ENCODE assay signal across 1 cellular context in the genomic region with DNA sequence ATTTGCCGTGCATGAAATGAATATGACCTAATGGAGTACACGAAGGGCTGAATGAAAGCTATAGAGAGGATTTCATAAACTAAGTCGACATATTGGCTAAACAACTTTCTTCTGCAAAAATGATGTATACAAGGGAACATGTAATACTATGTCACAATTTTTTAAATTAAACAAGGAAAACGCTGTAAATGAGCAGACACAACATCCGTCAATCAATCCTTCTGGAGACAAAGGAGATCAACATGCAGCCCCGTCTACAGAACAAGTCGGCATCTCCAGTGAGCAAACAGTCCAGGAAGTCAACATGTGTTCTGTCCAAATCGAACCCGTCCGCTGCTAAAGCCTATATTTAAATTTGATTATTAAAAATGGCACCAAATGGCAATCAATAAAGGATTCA.
TF ChIP-seq lines count a peak whose summit lies in the region.

No MANE protein-coding gene starts in this region.

TF ChIP-seq in HepG2, 621 proteins besides CTCF, POLR2A, EP300 and RAD21 (continued from another document):
- TF ChIP-seq ARID4A (CRISPR knock-in tag; IDR thresholded peaks at IDR 0.05; ENCODE audit: borderline replicate concordance), result no peak
- TF ChIP-seq PCBP1 (IDR thresholded peaks at IDR 0.05; ENCODE audit: borderline replicate concordance, low read depth, low read length), result no peak
- no peak for TF ChIP-seq ZNF557 (CRISPR knock-in tag; IDR thresholded peaks at IDR 0.05)
- no peak for TF ChIP-seq SALL2 (CRISPR knock-in tag; IDR thresholded peaks at IDR 0.05)
- TF ChIP-seq, protein P1, sequence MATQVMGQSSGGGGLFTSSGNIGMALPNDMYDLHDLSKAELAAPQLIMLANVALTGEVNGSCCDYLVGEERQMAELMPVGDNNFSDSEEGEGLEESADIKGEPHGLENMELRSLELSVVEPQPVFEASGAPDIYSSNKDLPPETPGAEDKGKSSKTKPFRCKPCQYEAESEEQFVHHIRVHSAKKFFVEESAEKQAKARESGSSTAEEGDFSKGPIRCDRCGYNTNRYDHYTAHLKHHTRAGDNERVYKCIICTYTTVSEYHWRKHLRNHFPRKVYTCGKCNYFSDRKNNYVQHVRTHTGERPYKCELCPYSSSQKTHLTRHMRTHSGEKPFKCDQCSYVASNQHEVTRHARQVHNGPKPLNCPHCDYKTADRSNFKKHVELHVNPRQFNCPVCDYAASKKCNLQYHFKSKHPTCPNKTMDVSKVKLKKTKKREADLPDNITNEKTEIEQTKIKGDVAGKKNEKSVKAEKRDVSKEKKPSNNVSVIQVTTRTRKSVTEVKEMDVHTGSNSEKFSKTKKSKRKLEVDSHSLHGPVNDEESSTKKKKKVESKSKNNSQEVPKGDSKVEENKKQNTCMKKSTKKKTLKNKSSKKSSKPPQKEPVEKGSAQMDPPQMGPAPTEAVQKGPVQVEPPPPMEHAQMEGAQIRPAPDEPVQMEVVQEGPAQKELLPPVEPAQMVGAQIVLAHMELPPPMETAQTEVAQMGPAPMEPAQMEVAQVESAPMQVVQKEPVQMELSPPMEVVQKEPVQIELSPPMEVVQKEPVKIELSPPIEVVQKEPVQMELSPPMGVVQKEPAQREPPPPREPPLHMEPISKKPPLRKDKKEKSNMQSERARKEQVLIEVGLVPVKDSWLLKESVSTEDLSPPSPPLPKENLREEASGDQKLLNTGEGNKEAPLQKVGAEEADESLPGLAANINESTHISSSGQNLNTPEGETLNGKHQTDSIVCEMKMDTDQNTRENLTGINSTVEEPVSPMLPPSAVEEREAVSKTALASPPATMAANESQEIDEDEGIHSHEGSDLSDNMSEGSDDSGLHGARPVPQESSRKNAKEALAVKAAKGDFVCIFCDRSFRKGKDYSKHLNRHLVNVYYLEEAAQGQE (IDR thresholded peaks at IDR 0.05; ENCODE audit: borderline replicate concordance in 1 of 2, low read depth in 1 of 2, low read length in 2 of 2), result no peak
- no peak for TF ChIP-seq ZNF572 (CRISPR knock-in tag; IDR thresholded peaks at IDR 0.05)
- no peak for TF ChIP-seq ZKSCAN8 (CRISPR knock-in tag; IDR thresholded peaks at IDR 0.05; ENCODE audit: borderline replicate concordance)
- no peak for TF ChIP-seq ATF4 (CRISPR knock-in tag; IDR thresholded peaks at IDR 0.05)
- no peak for TF ChIP-seq ZNF777 (CRISPR knock-in tag; IDR thresholded peaks at IDR 0.05)
- TF ChIP-seq, protein P2, sequence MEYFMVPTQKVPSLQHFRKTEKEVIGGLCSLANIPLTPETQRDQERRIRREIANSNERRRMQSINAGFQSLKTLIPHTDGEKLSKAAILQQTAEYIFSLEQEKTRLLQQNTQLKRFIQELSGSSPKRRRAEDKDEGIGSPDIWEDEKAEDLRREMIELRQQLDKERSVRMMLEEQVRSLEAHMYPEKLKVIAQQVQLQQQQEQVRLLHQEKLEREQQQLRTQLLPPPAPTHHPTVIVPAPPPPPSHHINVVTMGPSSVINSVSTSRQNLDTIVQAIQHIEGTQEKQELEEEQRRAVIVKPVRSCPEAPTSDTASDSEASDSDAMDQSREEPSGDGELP (IDR thresholded peaks at IDR 0.05; ENCODE audit: borderline replicate concordance, low read depth), result no peak
- TF ChIP-seq ZNF296 (CRISPR knock-in tag; conservative IDR thresholded peaks at IDR 0.05), result no peak
